Comparison of ENCODE assay signal across 22 cellular contexts in genomic region chr6:138267971-138268895, GRCh38. TPM values are rescaled to one million over a fixed set of nuclear protein-coding genes. Genes with fewer than 3 reads are reported as not detected.
"Had no signal": no experiment of that assay in that cellular context is flagged by ENCODE, and none has a peak within 500 bp of the region (broad histone marks: within the 10 kb centered on the region; RNA-seq: fewer than 3 reads in every experiment).

No MANE protein-coding gene starts in this region.

- H2AFZ ChIP-seq: neural progenitor cell had no signal

- ATAC-seq: activated CD8-positive, alpha-beta T cell treated with anti-CD3 and anti-CD28 coated beads for 36 hours; activated naive CD4-positive, alpha-beta T cell treated with anti-CD3 and anti-CD28 coated beads, Interleukin-2, amount 50 U/mL, for 72 hours; activated T-cell treated with anti-CD3 and anti-CD28 coated beads, Interleukin-2, amount 50 U/mL, for 4 hours; body of pancreas had no signal

- H3K4me2 ChIP-seq: neural progenitor cell had no signal

- H3K9me3 ChIP-seq: body of pancreas had no signal

- H3K9ac ChIP-seq: neural progenitor cell had no signal

- H3K27me3 ChIP-seq: body of pancreas, neural progenitor cell had no signal

- H3K27ac ChIP-seq: body of pancreas, coronary artery, neural progenitor cell had no signal

- H3K36me3 ChIP-seq: neural progenitor cell had no signal

- DNase-seq: activated B cell treated with CpG ODN at 0.5 μM for 24 hours; activated CD4-positive, alpha-beta T cell treated with anti-CD3 and anti-CD28 coated beads for 48 hours; activated CD8-positive, alpha-beta T cell treated with anti-CD3 and anti-CD28 coated beads for 36 hours; activated effector memory CD4-positive, alpha-beta T cell treated with Interleukin-2 at 50 U/mL for 16 hours; activated T-cell treated with anti-CD3 and anti-CD28 coated beads, Interleukin-2, amount 50 U/mL, for 4 hours; amygdala; body of pancreas; caudate nucleus; effector memory CD4-positive, alpha-beta T cell; foreskin melanocyte; posterior cingulate gyrus; SIG-M5; stimulated activated CD4-positive, alpha-beta T cell treated with anti-CD3 and anti-CD28 coated beads, Interleukin-4, amount 100 ng/mL, for 24 hours; stimulated activated naive CD4-positive, alpha-beta T cell; trophoblast cell had no signal

- H3K4me1 ChIP-seq: neural progenitor cell had no signal

- H3K4me3 ChIP-seq: body of pancreas, coronary artery, neural progenitor cell had no signal

RNA-seq across cellular contexts. Expression of gene PBOV1, which starts 49.9 kb away (rescaled TPM):
- total RNA-seq: activated B cell treated with CpG ODN at 0.5 μM for 24 hours; activated CD8-positive, alpha-beta T cell treated with anti-CD3 and anti-CD28 coated beads for 36 hours; activated naive CD4-positive, alpha-beta T cell treated with anti-CD3 and anti-CD28 coated beads, Interleukin-2, amount 50 U/mL, for 72 hours; activated T-cell treated with anti-CD3 and anti-CD28 coated beads, Interleukin-2, amount 50 U/mL, for 4 hours; body of pancreas; fibroblast of lung; mesenteric fat pad; myocyte; skeletal muscle tissue had no signal
- polyA plus RNA-seq: fibroblast of lung had no signal
